ENCODE assay signal across 28 cellular contexts in the genomic region with DNA sequence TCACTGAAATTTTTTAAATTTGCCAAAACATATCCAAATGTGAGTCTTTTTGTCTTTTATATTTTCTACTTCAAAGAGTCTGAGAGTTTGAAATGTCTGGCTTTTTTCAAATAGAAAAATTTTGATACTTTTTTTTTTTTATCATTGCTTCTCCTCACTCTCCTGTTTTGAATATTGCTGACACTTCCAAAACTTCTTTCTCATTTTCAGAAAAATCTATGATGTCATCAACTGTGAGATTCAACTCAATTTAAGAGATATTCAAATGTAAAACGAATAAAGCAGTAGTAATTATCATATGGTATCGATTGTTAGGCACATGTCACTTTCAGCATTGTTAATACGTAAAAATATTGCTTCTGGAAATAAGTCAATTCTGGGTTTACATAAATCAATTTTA.
"Had no signal": no experiment of that assay in that cellular context is flagged by ENCODE, and none has a peak within 500 bp of the region (broad histone marks: within the 10 kb centered on the region; RNA-seq: fewer than 3 reads in every experiment).

No MANE protein-coding gene starts in this region.

- H3K9me3 ChIP-seq: ovary, psoas muscle, spleen, suprapubic skin, testis, transverse colon, upper lobe of right lung, uterus had no signal

- H3K36me3 ChIP-seq: neural progenitor cell, ovary, spleen, suprapubic skin, tibial artery, transverse colon, upper lobe of right lung, uterus had no signal

- DNase-seq: natural killer cell; occipital lobe; ovary; posterior cingulate gyrus; psoas muscle; right cardiac atrium; spleen; stimulated activated CD4-positive, alpha-beta T cell treated with anti-CD3 and anti-CD28 coated beads, Interleukin-12 subunit alpha, Interleukin-12 subunit beta, amount 100 ng/mL, for 4 hours; stimulated activated CD4-positive, alpha-beta T cell treated with anti-CD3 and anti-CD28 coated beads, Interleukin-1b, Interleukin-23, amount 100 ng/mL, for 48 hours; stimulated activated CD4-positive, alpha-beta T cell treated with anti-CD3 and anti-CD28 coated beads, Interleukin-4, amount 100 ng/mL, for 1 hour; stimulated activated CD4-positive, alpha-beta T cell treated with anti-CD3 and anti-CD28 coated beads, Interleukin-4, amount 100 ng/mL, for 4 hours; stimulated activated CD8-positive, alpha-beta memory T cell treated with anti-CD3 and anti-CD28 coated beads, Interleukin-4, amount 100 ng/mL, for 48 hours; stimulated activated naive CD4-positive, alpha-beta T cell; stimulated activated naive CD8-positive, alpha-beta T cell treated with anti-CD3 and anti-CD28 coated beads, Interleukin-15, amount 100 ng/mL, for 72 hours; stimulated activated naive CD8-positive, alpha-beta T cell treated with anti-CD3 and anti-CD28 coated beads, Interleukin-15, Interleukin-2, amounts not matched to agents 100 U/mL and 50 U/mL, for 24 hours; substantia nigra; testis; tibial artery; transverse colon; upper lobe of right lung; uterus had no signal

- H3K79me2 ChIP-seq: parathyroid adenoma had no signal

- H2AFZ ChIP-seq: parathyroid adenoma had no signal

- H3K4me1 ChIP-seq: neural progenitor cell, parathyroid adenoma, psoas muscle, spleen, suprapubic skin, testis, tibial artery, transverse colon, upper lobe of right lung, uterus had no signal

- H3K9ac ChIP-seq: neural progenitor cell, parathyroid adenoma had no signal

- H3K4me3 ChIP-seq: neural progenitor cell, ovary, psoas muscle, skin epidermis, smooth muscle cell, spleen, suprapubic skin, testis, tibial artery, transverse colon, upper lobe of right lung, uterus had no signal

- ATAC-seq: natural killer cell; psoas muscle; right cardiac atrium; sciatic nerve; stimulated activated memory B cell treated with anti-CD40 and anti-IgM and Interleukin-4, amounts not matched to agents 10 μg/mL and 1 μg/mL and 100 μg/mL, for 72 hours; stimulated activated naive CD8-positive, alpha-beta T cell treated with anti-CD3 and anti-CD28 coated beads, Interleukin-15, amount 100 ng/mL, for 72 hours; stimulated activated naive CD8-positive, alpha-beta T cell treated with anti-CD3 and anti-CD28 coated beads, Interleukin-15, Interleukin-2, amounts not matched to agents 100 U/mL and 50 U/mL, for 24 hours; upper lobe of right lung had no signal

- H3K27ac ChIP-seq: neural progenitor cell, ovary, parathyroid adenoma, psoas muscle, skin epidermis, spleen, suprapubic skin, testis, tibial artery, transverse colon, upper lobe of right lung, uterus had no signal

- H3K27me3 ChIP-seq: neural progenitor cell, ovary, spleen, suprapubic skin, testis, tibial artery, transverse colon, upper lobe of right lung, uterus had no signal

- H3K4me2 ChIP-seq: neural progenitor cell, smooth muscle cell had no signal
